1 cellular context compared by ENCODE assay signal in the genomic region with DNA sequence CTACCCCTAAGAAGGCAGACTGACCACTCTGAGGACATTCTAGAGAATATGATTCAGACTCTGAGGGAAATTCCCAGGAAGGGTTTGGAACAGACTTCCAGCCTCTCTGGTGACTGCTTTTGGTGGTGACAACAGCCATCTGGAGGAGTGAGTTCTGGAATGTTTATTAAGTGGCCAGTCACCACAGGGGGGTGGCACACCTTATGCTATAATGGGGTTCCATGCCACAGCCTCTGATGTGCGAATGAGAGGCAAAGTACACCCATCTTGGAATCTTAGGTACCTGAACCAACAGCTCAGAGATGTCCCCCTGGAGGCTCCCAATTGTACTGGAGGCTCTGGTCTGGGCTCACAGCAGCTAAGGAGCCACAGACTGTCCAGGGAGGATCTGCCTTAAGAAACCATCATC.
TF ChIP-seq lines count a peak whose summit lies in the region.

No MANE protein-coding gene starts in this region.

TF ChIP-seq in IMR-90, 13 proteins besides CTCF, POLR2A, EP300 and RAD21:
- TF ChIP-seq CEBPB (IDR thresholded peaks at IDR 0.05; ENCODE audit: low read depth, low read length) (no peak), MAZ (IDR thresholded peaks at IDR 0.05; ENCODE audit: borderline replicate concordance, low read depth, low read length) (no peak), BHLHE40 (IDR thresholded peaks at IDR 0.05; ENCODE audit: low read depth, low read length) (no peak), NFE2L2 (IDR thresholded peaks at IDR 0.05; ENCODE audit: low read depth, low read length) (no peak), MXI1 (IDR thresholded peaks at IDR 0.05; ENCODE audit: borderline replicate concordance, low read depth, low read length) (no peak), RCOR1 (IDR thresholded peaks at IDR 0.05; ENCODE audit: insufficient replicate concordance, low read length) (no peak), RFX5 (IDR thresholded peaks at IDR 0.05; ENCODE audit: low read depth, low read length) (no peak), FOS (IDR thresholded peaks at IDR 0.05; ENCODE audit: low read depth, low read length) (no peak), MAFK (IDR thresholded peaks at IDR 0.05; ENCODE audit: low read depth, low read length) (no peak), SMC3 (IDR thresholded peaks at IDR 0.05; ENCODE audit: low read depth, low read length) (no peak), CHD1 (IDR thresholded peaks at IDR 0.05; ENCODE audit: low read depth, low read length) (no peak)
- TF ChIP-seq, protein P1, sequence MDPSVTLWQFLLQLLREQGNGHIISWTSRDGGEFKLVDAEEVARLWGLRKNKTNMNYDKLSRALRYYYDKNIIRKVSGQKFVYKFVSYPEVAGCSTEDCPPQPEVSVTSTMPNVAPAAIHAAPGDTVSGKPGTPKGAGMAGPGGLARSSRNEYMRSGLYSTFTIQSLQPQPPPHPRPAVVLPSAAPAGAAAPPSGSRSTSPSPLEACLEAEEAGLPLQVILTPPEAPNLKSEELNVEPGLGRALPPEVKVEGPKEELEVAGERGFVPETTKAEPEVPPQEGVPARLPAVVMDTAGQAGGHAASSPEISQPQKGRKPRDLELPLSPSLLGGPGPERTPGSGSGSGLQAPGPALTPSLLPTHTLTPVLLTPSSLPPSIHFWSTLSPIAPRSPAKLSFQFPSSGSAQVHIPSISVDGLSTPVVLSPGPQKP (IDR thresholded peaks at IDR 0.05; ENCODE audit: borderline replicate concordance, low read depth, low read length): no peak
- TF ChIP-seq, protein P2, sequence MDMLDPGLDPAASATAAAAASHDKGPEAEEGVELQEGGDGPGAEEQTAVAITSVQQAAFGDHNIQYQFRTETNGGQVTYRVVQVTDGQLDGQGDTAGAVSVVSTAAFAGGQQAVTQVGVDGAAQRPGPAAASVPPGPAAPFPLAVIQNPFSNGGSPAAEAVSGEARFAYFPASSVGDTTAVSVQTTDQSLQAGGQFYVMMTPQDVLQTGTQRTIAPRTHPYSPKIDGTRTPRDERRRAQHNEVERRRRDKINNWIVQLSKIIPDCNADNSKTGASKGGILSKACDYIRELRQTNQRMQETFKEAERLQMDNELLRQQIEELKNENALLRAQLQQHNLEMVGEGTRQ (IDR thresholded peaks at IDR 0.05; ENCODE audit: low read depth, low read length): no peak
TF ChIP-seq in IMR-90: peak in this region for 0.
